1 cellular context compared by ENCODE assay signal in the genomic region with DNA sequence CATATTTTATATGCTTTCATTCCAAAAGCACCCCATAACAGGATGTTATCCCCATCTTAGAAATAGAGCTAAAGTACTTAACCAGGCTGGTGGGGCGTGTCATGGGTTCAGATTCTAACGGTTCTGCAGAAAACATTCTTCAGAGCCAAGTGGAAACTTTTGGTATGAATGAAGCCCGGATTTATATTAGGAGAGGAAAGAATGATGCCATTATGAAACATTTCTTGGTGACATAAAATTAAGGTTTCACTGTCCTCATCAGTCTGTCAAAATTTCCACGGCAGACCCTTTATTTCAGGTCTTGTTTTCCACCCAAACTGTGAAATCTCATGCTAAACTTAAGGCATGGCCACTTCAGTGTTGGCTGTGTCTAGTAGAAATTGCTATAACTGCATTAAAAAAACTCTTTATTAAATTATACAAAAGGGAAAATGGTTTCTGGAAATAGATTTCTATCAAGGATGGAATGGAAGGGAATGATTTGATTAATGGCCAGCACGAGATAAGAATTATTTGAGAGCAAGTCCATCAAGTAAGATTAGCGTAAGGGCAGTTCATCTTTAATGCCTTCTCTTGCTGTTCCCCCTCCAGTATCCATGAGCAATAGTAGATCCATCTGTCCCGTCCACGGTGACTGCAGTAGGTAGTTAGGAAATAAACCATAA.
TF ChIP-seq lines count a peak whose summit lies in the region.

No MANE protein-coding gene starts in this region.

TF ChIP-seq in IMR-90, 13 proteins besides CTCF, POLR2A, EP300 and RAD21:
- TF ChIP-seq MXI1 (IDR thresholded peaks at IDR 0.05; ENCODE audit: borderline replicate concordance, low read depth, low read length) (no peak), CHD1 (IDR thresholded peaks at IDR 0.05; ENCODE audit: low read depth, low read length) (no peak), RCOR1 (IDR thresholded peaks at IDR 0.05; ENCODE audit: insufficient replicate concordance, low read length) (no peak), NFE2L2 (IDR thresholded peaks at IDR 0.05; ENCODE audit: low read depth, low read length) (no peak), RFX5 (IDR thresholded peaks at IDR 0.05; ENCODE audit: low read depth, low read length) (no peak), FOS (IDR thresholded peaks at IDR 0.05; ENCODE audit: low read depth, low read length) (no peak), MAZ (IDR thresholded peaks at IDR 0.05; ENCODE audit: borderline replicate concordance, low read depth, low read length) (no peak), BHLHE40 (IDR thresholded peaks at IDR 0.05; ENCODE audit: low read depth, low read length) (no peak), CEBPB (IDR thresholded peaks at IDR 0.05; ENCODE audit: low read depth, low read length) (no peak)
- TF ChIP-seq, protein P1, sequence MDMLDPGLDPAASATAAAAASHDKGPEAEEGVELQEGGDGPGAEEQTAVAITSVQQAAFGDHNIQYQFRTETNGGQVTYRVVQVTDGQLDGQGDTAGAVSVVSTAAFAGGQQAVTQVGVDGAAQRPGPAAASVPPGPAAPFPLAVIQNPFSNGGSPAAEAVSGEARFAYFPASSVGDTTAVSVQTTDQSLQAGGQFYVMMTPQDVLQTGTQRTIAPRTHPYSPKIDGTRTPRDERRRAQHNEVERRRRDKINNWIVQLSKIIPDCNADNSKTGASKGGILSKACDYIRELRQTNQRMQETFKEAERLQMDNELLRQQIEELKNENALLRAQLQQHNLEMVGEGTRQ (IDR thresholded peaks at IDR 0.05; ENCODE audit: low read depth, low read length) = no peak
